ENCODE assay signal across 8 cellular contexts in genomic region chr10:13346912-13347234, GRCh38. TPM values are rescaled to one million over a fixed set of nuclear protein-coding genes. Genes with fewer than 3 reads are reported as not detected.
DNase-seq lines count a peak whose midpoint lies in the region; ATAC-seq and TF ChIP-seq lines count a peak whose summit lies in the region.

No MANE protein-coding gene starts in this region.

- DNase-seq in AG09309 (ENCODE audit: low read depth) (no peak), IMR-90 (no peak), cerebellar cortex (ENCODE audit: low spot score) (peak; percentile 22), ecto neural progenitor cell (ENCODE audit: low spot score) (no peak)
- no peak for DNase-seq in stimulated activated CD4-positive, alpha-beta T cell treated with anti-CD3 and anti-CD28 coated beads, Interleukin-4, amount 100 ng/mL, for 24 hours

- POLR2A ChIA-PET in IMR-90 (lab: Charles Lee; ENCODE audit: unreplicated experiment): no interaction called here

- peak overlapping the region; percentile 84 for H2AFZ ChIP-seq in IMR-90 (replicated peaks; ENCODE audit: low read length, poor library complexity)

- no peaks in the 10 kb centered on the region for H4K20me1 ChIP-seq in IMR-90 (ENCODE audit: insufficient read depth, low read length)

- in situ Hi-C loops in IMR-90 (cut with MboI; ENCODE audit: low sequenced_read_pairs): no loop called here

- peak overlapping the region; percentile 61 for H4K91ac ChIP-seq in IMR-90 (ENCODE audit: insufficient read depth, low read depth, low read length)

- TF ChIP-seq CTCF in AG09309 (IDR thresholded peaks at IDR 0.05; ENCODE audit: control insufficient read depth, insufficient read depth, low read depth, low read length, missing control alignments): no peak
- no peak for TF ChIP-seq CTCF in IMR-90 (conservative IDR thresholded peaks at IDR 0.05; ENCODE audit: low read depth, low read length)

- peaks cover 3% of the 10 kb centered on the region; the same call in 1 of the 2 replicates for H3K9me1 ChIP-seq in IMR-90 (ENCODE audit: insufficient read depth, low read length)

- no peak for ATAC-seq in IMR-90 (ENCODE audit: low read depth)
- no peak for ATAC-seq in HG03520 (IDR thresholded peaks at IDR 0.05; ENCODE audit: unreplicated experiment)
- no peak for ATAC-seq in GM21528 (IDR thresholded peaks at IDR 0.05; ENCODE audit: low FRiP score, unreplicated experiment)

- TF ChIP-seq POLR2A in IMR-90 (IDR thresholded peaks at IDR 0.05; ENCODE audit: low read depth, low read length): no peak

- dilution Hi-C loops in IMR-90 (cut with HindIII; ENCODE audit: low sequenced_read_pairs, unreplicated experiment): no loop called here

- no peaks in the 10 kb centered on the region for H3K9me3 ChIP-seq in IMR-90 (ENCODE audit: control insufficient read depth, insufficient read depth, low read length)
- no peaks in the 10 kb centered on the region for H3K9me3 ChIP-seq in muscle layer of duodenum (ENCODE audit: control insufficient read depth in 1 of 2, low read length in 2 of 2)

- peaks cover 14 to 41% of the 10 kb centered on the region in 2 experiments for H3K79me1 ChIP-seq in IMR-90 (ENCODE audit: low read depth in 1 of 2, low read length in 2 of 2)

- H2BK120ac ChIP-seq in IMR-90 (ENCODE audit: low read depth, low read length): no peak overlapping the region

- peak overlapping the region; percentile 72 for H3K4me3 ChIP-seq in AG09309 (ENCODE audit: control insufficient read depth, low read depth, low read length)
- peak overlapping the region; percentile 51 for H3K4me3 ChIP-seq in IMR-90 (ENCODE audit: insufficient read depth, low read depth, low read length)
- peak overlapping the region; percentile 72 to 82 for H3K4me3 ChIP-seq in muscle layer of duodenum (ENCODE audit: low read depth in 1 of 2, low read length in 2 of 2)

- no peak overlapping the region; the same call in 1 of the 2 replicates for H4K5ac ChIP-seq in IMR-90 (ENCODE audit: low read depth, low read length)

- H2AK5ac ChIP-seq in IMR-90 (ENCODE audit: low read depth, low read length): peak overlapping the region; percentile 84

- H3K27ac ChIP-seq in IMR-90 (ENCODE audit: insufficient read depth, low read length) (peak overlapping the region; percentile 74), muscle layer of duodenum (ENCODE audit: low read length) (peak overlapping the region; percentile 91)

- intact Hi-C loops in IMR-90 (cut with micrococcal nuclease): no loop called here

- BruUV-seq in IMR-90 (replicated peaks; lab: Mats Ljungman, UMichigan): no TSS peak

- H3K18ac ChIP-seq in IMR-90 (ENCODE audit: low read depth, low read length): no peak overlapping the region

- peak overlapping the region; percentile 34 for H3K4ac ChIP-seq in IMR-90 (ENCODE audit: low read depth, low read length)

- peak overlapping the region; percentile 40 for H2BK5ac ChIP-seq in IMR-90 (ENCODE audit: low read depth, low read length, poor library complexity, severe bottlenecking)

- no peak for TF ChIP-seq RAD21 in IMR-90 (IDR thresholded peaks at IDR 0.05; ENCODE audit: low read length)

- no peak overlapping the region for H2BK20ac ChIP-seq in IMR-90 (ENCODE audit: low read depth, low read length)

- WGBS in IMR-90 (ENCODE audit: extremely low coverage in 2 of 2, insufficient read length in 1 of 2), 2 experiments: 2% methylated on average over 8 of the region's 11 CpGs; no CpG with 5 or more reads in 1 of the 2 experiments

- peak overlapping the region; percentile 75 for H3K9ac ChIP-seq in IMR-90 (ENCODE audit: low read depth, low read length)

- H2BK15ac ChIP-seq in IMR-90 (ENCODE audit: low read depth, low read length): no peak overlapping the region

- H3K4me1 ChIP-seq in IMR-90 (ENCODE audit: control insufficient read depth, insufficient read depth, low read length): peaks cover 8% of the 10 kb centered on the region
- H3K4me1 ChIP-seq in muscle layer of duodenum (ENCODE audit: control insufficient read depth in 1 of 2, insufficient read depth in 2 of 2, low read length in 2 of 2): peaks cover 9 to 10% of the 10 kb centered on the region in 2 donors

- peaks cover 7% of the 10 kb centered on the region for H3K27me3 ChIP-seq in IMR-90 (ENCODE audit: control insufficient read depth, insufficient read depth, low read length)
- peaks cover 4% of the 10 kb centered on the region for H3K27me3 ChIP-seq in muscle layer of duodenum (ENCODE audit: low read depth, low read length)

- H3K56ac ChIP-seq in IMR-90 (ENCODE audit: extremely low read depth, insufficient read depth, low read length): peak overlapping the region; percentile 88

- peak overlapping the region; percentile 2 to 6; a peak in 3 of 4 replicates for H4K8ac ChIP-seq in IMR-90 (ENCODE audit: low read depth in 2 of 2, low read length in 2 of 2)

- peak overlapping the region; percentile 47 for H3K23ac ChIP-seq in IMR-90 (ENCODE audit: low read depth, low read length)

- H3K36me3 ChIP-seq in IMR-90 (ENCODE audit: control insufficient read depth, insufficient read depth, low read length) (peaks cover 2% of the 10 kb centered on the region; the same call in 1 of the 2 replicates), muscle layer of duodenum (ENCODE audit: control insufficient read depth in 1 of 2, insufficient read depth in 2 of 2, low read length in 2 of 2) (no peaks in the 10 kb centered on the region)

- H2AK9ac ChIP-seq in IMR-90 (replicated peaks; ENCODE audit: low read depth, low read length, poor library complexity): peak overlapping the region; percentile 93

- H3K14ac ChIP-seq in IMR-90 (replicated peaks; ENCODE audit: low read depth, low read length): peak overlapping the region; percentile 77

- CTCF ChIA-PET in IMR-90 (lab: Yijun Ruan, JAX): no interaction called here

- H3K4me2 ChIP-seq in IMR-90 (ENCODE audit: low read depth, low read length): peak overlapping the region; percentile 82

TF ChIP-seq in IMR-90, 13 proteins besides CTCF, POLR2A, EP300 and RAD21:
- no peak for TF ChIP-seq RFX5 (IDR thresholded peaks at IDR 0.05; ENCODE audit: low read depth, low read length)
- no peak for TF ChIP-seq MAFK (IDR thresholded peaks at IDR 0.05; ENCODE audit: low read depth, low read length)
- TF ChIP-seq BHLHE40 (IDR thresholded peaks at IDR 0.05; ENCODE audit: low read depth, low read length): no peak
- no peak for TF ChIP-seq MAZ (IDR thresholded peaks at IDR 0.05; ENCODE audit: borderline replicate concordance, low read depth, low read length)
- no peak for TF ChIP-seq SMC3 (IDR thresholded peaks at IDR 0.05; ENCODE audit: low read depth, low read length)
- TF ChIP-seq CEBPB (IDR thresholded peaks at IDR 0.05; ENCODE audit: low read depth, low read length): no peak
- TF ChIP-seq FOS (IDR thresholded peaks at IDR 0.05; ENCODE audit: low read depth, low read length): no peak
- no peak for TF ChIP-seq MXI1 (IDR thresholded peaks at IDR 0.05; ENCODE audit: borderline replicate concordance, low read depth, low read length)
- TF ChIP-seq NFE2L2 (IDR thresholded peaks at IDR 0.05; ENCODE audit: low read depth, low read length): no peak
- no peak for TF ChIP-seq RCOR1 (IDR thresholded peaks at IDR 0.05; ENCODE audit: insufficient replicate concordance, low read length)
- no peak for TF ChIP-seq CHD1 (IDR thresholded peaks at IDR 0.05; ENCODE audit: low read depth, low read length)
- no peak for TF ChIP-seq ELK1 (IDR thresholded peaks at IDR 0.05; ENCODE audit: borderline replicate concordance, low read depth, low read length)
- no peak for TF ChIP-seq USF2 (IDR thresholded peaks at IDR 0.05; ENCODE audit: low read depth, low read length)

RNA-seq across cellular contexts. Expression of gene SEPHS1, which starts 1.2 kb away (rescaled TPM):
- total RNA-seq in IMR-90 (2012; rRNA removed): 46.9 and 69.4 TPM in 2 replicates
- polyA plus RNA-seq in IMR-90 (2012; rRNA removed): 39.4 and 40.4 TPM in 2 replicates
- 20.6 and 23.6 TPM in 2 replicates for polyA plus RNA-seq in IMR-90 (2012; cell fraction: cytosol; rRNA removed)
- polyA plus RNA-seq in IMR-90 (2012; cell fraction: nucleus; rRNA removed; ENCODE audit: low replicate concordance): 15.7 and 39.4 TPM in 2 replicates

RNA-seq across cellular contexts. Expression of gene PHYH, which starts 47.0 kb away (rescaled TPM):
- total RNA-seq in IMR-90 (2012; rRNA removed): 9.7 and 10.9 TPM in 2 replicates
- polyA plus RNA-seq in IMR-90 (2012; rRNA removed): 10.7 and 13.4 TPM in 2 replicates
- 5.8 and 6.6 TPM in 2 replicates for polyA plus RNA-seq in IMR-90 (2012; cell fraction: cytosol; rRNA removed)
- polyA plus RNA-seq in IMR-90 (2012; cell fraction: nucleus; rRNA removed; ENCODE audit: low replicate concordance): 3.6 and 9.1 TPM in 2 replicates
